Comparison of ENCODE assay signal across 16 cellular contexts in the genomic region with DNA sequence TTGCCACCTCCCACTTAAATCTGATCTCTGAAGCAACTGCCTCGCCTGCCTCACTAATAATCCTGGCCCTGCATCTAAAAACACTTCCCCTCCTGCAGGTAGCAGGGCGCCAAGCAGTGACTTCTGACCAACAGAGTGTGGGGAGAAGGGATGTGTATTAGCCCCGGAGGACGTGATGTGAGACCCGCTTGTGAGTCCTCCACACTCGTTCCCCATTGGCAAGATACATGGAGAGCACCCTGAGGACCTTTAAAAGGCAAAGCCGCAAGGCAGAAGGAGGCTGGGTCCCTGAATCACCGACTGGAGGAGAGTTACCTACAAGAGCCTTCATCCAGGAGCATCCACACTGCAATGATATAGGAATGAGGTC. TPM values are rescaled to one million over a fixed set of nuclear protein-coding genes. Genes with fewer than 3 reads are reported as not detected.
DNase-seq lines count a peak whose midpoint lies in the region; ATAC-seq, FAIRE-seq and TF ChIP-seq lines count a peak whose summit lies in the region.
"Had no signal": no experiment of that assay in that cellular context is flagged by ENCODE, and none has a peak within 500 bp of the region (broad histone marks: within the 10 kb centered on the region; RNA-seq: fewer than 3 reads in every experiment).

No MANE protein-coding gene starts in this region.

- H3K27me3 ChIP-seq in H9 (ENCODE audit: insufficient read depth, low read length) (no peaks in the 10 kb centered on the region), thyroid gland (no peaks in the 10 kb centered on the region)
- H3K27me3 ChIP-seq: gastrocnemius medialis, tibial artery had no signal

- H3K4me2 ChIP-seq in A549, result no peak overlapping the region
- H3K4me2 ChIP-seq in H9 (ENCODE audit: insufficient read depth, insufficient read length, low read length), result no peak overlapping the region

- no peaks in the 10 kb centered on the region for H3K79me1 ChIP-seq in H9 (ENCODE audit: insufficient read depth, low read depth, low read length, poor library complexity, severe bottlenecking)

- H4K91ac ChIP-seq in H9 (ENCODE audit: insufficient read length, low read depth, low read length), result no peak overlapping the region

- H4K5ac ChIP-seq in H9 (ENCODE audit: insufficient read length, low read depth, low read length), result no peak overlapping the region

- peaks cover 0 to 6% of the 10 kb centered on the region in 2 donors for H3K36me3 ChIP-seq in thyroid gland

- H3K4me1 ChIP-seq in A549 (peaks cover 4% of the 10 kb centered on the region; the same call in 2 of the 3 replicates), H9 (ENCODE audit: insufficient read depth, low read length) (no peaks in the 10 kb centered on the region; the same call in 1 of the 2 replicates), thyroid gland (no peaks in the 10 kb centered on the region)

- H3K27me3 Mint-ChIP-seq in H9 (ENCODE audit: low read depth) (no peaks in the 10 kb centered on the region; the same call in 1 of the 2 replicates), memory B cell (no peaks in the 10 kb centered on the region)
- H3K27me3 Mint-ChIP-seq in activated T-helper 17 cell treated with anti-CD3 and anti-CD28 coated beads, Interleukin-2, amount 50 U/mL, for 72 hours, result no peaks in the 10 kb centered on the region

- no peak overlapping the region for H2AK5ac ChIP-seq in H9 (ENCODE audit: insufficient read length, low read length)

- no peak overlapping the region for H2BK12ac ChIP-seq in H9 (ENCODE audit: insufficient read length, low read depth, low read length)

- POLR2A ChIA-PET in A549 (lab: Yijun Ruan, JAX), result no interaction called here

- no peak overlapping the region for H2BK20ac ChIP-seq in H9 (ENCODE audit: low read depth, low read length, poor library complexity, severe bottlenecking)

- no peak overlapping the region for H2BK120ac ChIP-seq in H9 (ENCODE audit: low read depth, low read length, poor library complexity, severe bottlenecking)

- H3K27ac ChIP-seq in A549 (no peak overlapping the region), H9 (ENCODE audit: insufficient read length, low read depth, low read length) (no peak overlapping the region), thyroid gland (no peak overlapping the region)
- H3K27ac ChIP-seq: tibial artery had no signal

- no peak for TF ChIP-seq POLR2A in A549 (IDR thresholded peaks at IDR 0.05; ENCODE audit: low read length)
- no peak for TF ChIP-seq POLR2A in thyroid gland (IDR thresholded peaks at IDR 0.05)

- no peak overlapping the region for H3K56ac ChIP-seq in H9 (ENCODE audit: insufficient read length, low read depth, low read length)

- no peaks in the 10 kb centered on the region for H3K79me2 ChIP-seq in H9 (ENCODE audit: insufficient read depth, low read length)

- H2BK5ac ChIP-seq in H9 (ENCODE audit: insufficient read length, low read length), result no peak overlapping the region

- H2BK15ac ChIP-seq in H9 (ENCODE audit: low read depth, low read length), result no peak overlapping the region

- peak; percentile 3 to 5; a peak in 3 of 6 replicates for ATAC-seq in A549
- ATAC-seq in activated T-helper 17 cell treated with anti-CD3 and anti-CD28 coated beads, Interleukin-2, amount 50 U/mL, for 72 hours (replicated peaks), result no peak
- no peak for ATAC-seq in memory B cell (ENCODE audit: low read depth)
- ATAC-seq in GM21723 (IDR thresholded peaks at IDR 0.05; ENCODE audit: unreplicated experiment), result no peak
- ATAC-seq: gastrocnemius medialis had no signal

- no peak for TF ChIP-seq RAD21 in A549 (conservative IDR thresholded peaks at IDR 0.05 in 1 of 2, IDR thresholded peaks at IDR 0.05 in 1 of 2)

- H3K4me3 Mint-ChIP-seq in H9 (no peak overlapping the region), memory B cell (peak overlapping the region; percentile 45)
- H3K4me3 Mint-ChIP-seq in activated T-helper 17 cell treated with anti-CD3 and anti-CD28 coated beads, Interleukin-2, amount 50 U/mL, for 72 hours, result peak overlapping the region; percentile 0
- H3K4me3 Mint-ChIP-seq: activated T-cell treated with anti-CD3 and anti-CD28 coated beads, Interleukin-2, amount 50 U/mL, for 4 hours had no signal

- H3K9me3 Mint-ChIP-seq in H9, result no peaks in the 10 kb centered on the region
- no peaks in the 10 kb centered on the region for H3K9me3 Mint-ChIP-seq in activated T-helper 17 cell treated with anti-CD3 and anti-CD28 coated beads, Interleukin-2, amount 50 U/mL, for 72 hours
- no peaks in the 10 kb centered on the region for H3K9me3 Mint-ChIP-seq in memory B cell
- H3K9me3 Mint-ChIP-seq: activated T-cell treated with anti-CD3 and anti-CD28 coated beads, Interleukin-2, amount 50 U/mL, for 4 hours had no signal

- DNase-seq in A549 (ENCODE audit: low read depth in 1 of 2, low spot score in 1 of 2) (no peak), H9 (no peak), memory B cell (ENCODE audit: low spot score in 2 of 2) (no peak), GM03348 (ENCODE audit: low spot score) (no peak), thyroid gland (no peak)
- no peak for DNase-seq in stimulated activated CD4-positive, alpha-beta T cell treated with anti-CD3 and anti-CD28 coated beads, Interleukin-2, amount 100 ng/mL, for 48 hours
- DNase-seq: gastrocnemius medialis; midbrain; posterior cingulate gyrus; stimulated activated CD4-positive, alpha-beta T cell treated with anti-CD3 and anti-CD28 coated beads, Interleukin-12 subunit alpha, Interleukin-12 subunit beta, amount 100 ng/mL, for 4 hours; tibial artery had no signal

- no peak overlapping the region for H3K4ac ChIP-seq in H9 (ENCODE audit: low read depth, low read length)

- no peak overlapping the region for H4K8ac ChIP-seq in H9 (replicated peaks; ENCODE audit: insufficient read length, low read depth, low read length)

- no peak overlapping the region for H3K14ac ChIP-seq in H9 (ENCODE audit: insufficient read depth, low read length)

- 92% methylated on average over 8 of the region's 8 CpGs for WGBS in A549 (ENCODE audit: missing lambda C conversion rate)
- WGBS in H9 (ENCODE audit: extremely low coverage, insufficient read length, low lambda C conversion rate), result no CpG with 5 or more reads among the region's 8 CpGs
- 91 to 97% methylated on average over 8 of the region's 8 CpGs for WGBS in thyroid gland, 2 donors

- CTCF ChIA-PET in A549 (lab: Yijun Ruan, JAX), result no interaction called here

- no peak overlapping the region for H3T11ph ChIP-seq in H9 (ENCODE audit: low read length)

- no peak overlapping the region for H3K9ac ChIP-seq in H9 (ENCODE audit: extremely low read depth, insufficient read length, low read length)

- H3K9me3 ChIP-seq in A549 (no peaks in the 10 kb centered on the region), H9 (ENCODE audit: control insufficient read depth, low read depth, low read length) (no peaks in the 10 kb centered on the region), thyroid gland (no peaks in the 10 kb centered on the region)
- H3K9me3 ChIP-seq: gastrocnemius medialis, tibial artery had no signal

- no peak for FAIRE-seq in A549 (lab: Jason Lieb, UNC)
- FAIRE-seq: endometrium, HTR-8/SVneo had no signal

- no peak overlapping the region for H2AFZ ChIP-seq in H9 (ENCODE audit: low read length)

- peaks cover 35 to 48% of the 10 kb centered on the region in 2 experiments for H3K4me1 Mint-ChIP-seq in H9
- H3K4me1 Mint-ChIP-seq in activated T-helper 17 cell treated with anti-CD3 and anti-CD28 coated beads, Interleukin-2, amount 50 U/mL, for 72 hours, result peaks cover 24% of the 10 kb centered on the region
- H3K4me1 Mint-ChIP-seq in memory B cell, result peaks cover 41% of the 10 kb centered on the region

- H4K20me1 ChIP-seq in H9 (ENCODE audit: control insufficient read depth, insufficient read depth, insufficient read length), result no peaks in the 10 kb centered on the region

- H3K23ac ChIP-seq in H9 (ENCODE audit: insufficient read length, low read depth, low read length), result no peak overlapping the region

- H3K27ac Mint-ChIP-seq in H9, result peak overlapping the region; percentile 34 to 65 (median 62); a peak in 4 of 7 replicates
- no peak overlapping the region for H3K27ac Mint-ChIP-seq in activated T-helper 17 cell treated with anti-CD3 and anti-CD28 coated beads, Interleukin-2, amount 50 U/mL, for 72 hours
- H3K27ac Mint-ChIP-seq in memory B cell, result peak overlapping the region; percentile 94

- intact Hi-C loops in thyroid gland (cut with DNase I), result no loop called here

- TF ChIP-seq EP300 in A549 (IDR thresholded peaks at IDR 0.05), result no peak

- H3K4me3 ChIP-seq in A549, result no peak overlapping the region
- no peak overlapping the region for H3K4me3 ChIP-seq in thyroid gland (replicated peaks in 1 of 3)
- H3K4me3 ChIP-seq: gastrocnemius medialis, tibial artery had no signal

- no peak overlapping the region for H3K18ac ChIP-seq in H9 (ENCODE audit: insufficient read length, low read depth, low read length)

- H3K36me3 Mint-ChIP-seq in H9 (ENCODE audit: insufficient read depth in 1 of 3, low read depth in 3 of 3) (peaks cover 25 to 50% (median 32%) of the 10 kb centered on the region in 3 experiments), memory B cell (peaks cover 10% of the 10 kb centered on the region)
- H3K36me3 Mint-ChIP-seq in activated T-helper 17 cell treated with anti-CD3 and anti-CD28 coated beads, Interleukin-2, amount 50 U/mL, for 72 hours (ENCODE audit: low read depth), result peaks cover 44% of the 10 kb centered on the region

- H3K23me2 ChIP-seq in H9 (ENCODE audit: insufficient read length, low read depth, low read length, poor library complexity, severe bottlenecking), result no peaks in the 10 kb centered on the region

- no peak for TF ChIP-seq CTCF in A549 (IDR thresholded peaks at IDR 0.05)
- TF ChIP-seq CTCF in H9 (conservative IDR thresholded peaks at IDR 0.05), result no peak
- TF ChIP-seq CTCF in thyroid gland (IDR thresholded peaks at IDR 0.05), result no peak

RNA-seq across cellular contexts. Expression of a gene that starts 6.1 kb away (rescaled TPM):
- polyA plus RNA-seq in A549 (2011; rRNA removed), result 3.3 and 3.9 TPM in 2 replicates
- 1.8 and 2.1 TPM in 2 replicates for polyA plus RNA-seq in A549 (2012; cell fraction: cytosol; rRNA removed)
- 16.9 and 20.3 TPM in 2 replicates for polyA plus RNA-seq in A549 (2012; cell fraction: nucleus; rRNA removed)
- polyA plus RNA-seq in A549 (2017; fragmentation: RNase III; extraction: RNeasy Plus Mini Kit Qiagen cat#74134 plus additional on column Dnase treatment), result 1.9 to 3.8 TPM (median 3.4 TPM) in 3 replicates
- 3.1 and 3.7 TPM in 2 replicates for polyA minus RNA-seq in A549 (2011; rRNA and poly(A)+ RNA removed)
- total RNA-seq in H9 (2021), result 3.2 and 3.3 TPM in 2 replicates
- 1 to 10 TPM; 2.7 to 7.0 TPM for total RNA-seq in activated T-helper 17 cell treated with anti-CD3 and anti-CD28 coated beads, Interleukin-2, amount 50 U/mL, for 72 hours
- 1 to 10 TPM; 2.4 to 6.4 (median 4.4) TPM for total RNA-seq in thyroid gland

RNA-seq across cellular contexts. Expression of a gene that starts 9.3 kb away (rescaled TPM):
- polyA plus RNA-seq in A549 (2011; rRNA removed) (24.9 and 28.6 TPM in 2 replicates), A549 (2017; fragmentation: RNase III; extraction: RNeasy Plus Mini Kit Qiagen cat#74134 plus additional on column Dnase treatment) (45.3 to 47.8 TPM (median 46.7 TPM) in 3 replicates)
- 47.0 and 50.9 TPM in 2 replicates for polyA plus RNA-seq in A549 (2012; cell fraction: cytosol; rRNA removed)
- 539 and 545 TPM in 2 replicates for polyA plus RNA-seq in A549 (2012; cell fraction: nucleus; rRNA removed)
- 12.0 and 12.7 TPM in 2 replicates for polyA minus RNA-seq in A549 (2011; rRNA and poly(A)+ RNA removed)
- total RNA-seq in H9 (2021) (43.5 and 50.1 TPM in 2 replicates), thyroid gland (10 to 100 TPM; 60.9 to 86.5 (median 73.9) TPM)
- 10 to 100 TPM; 36.5 to 63.4 TPM for total RNA-seq in activated T-helper 17 cell treated with anti-CD3 and anti-CD28 coated beads, Interleukin-2, amount 50 U/mL, for 72 hours

RNA-seq across cellular contexts. Expression of a gene that starts 59.7 kb away (rescaled TPM):
- 0.04 TPM in 1 of 2 replicates, not detected in the other for polyA plus RNA-seq in A549 (2011; rRNA removed)
- not detected in 2 replicates for polyA plus RNA-seq in A549 (2012; cell fraction: cytosol; rRNA removed)
- polyA plus RNA-seq in A549 (2012; cell fraction: nucleus; rRNA removed), result not detected in 2 replicates
- polyA plus RNA-seq in A549 (2017; fragmentation: RNase III; extraction: RNeasy Plus Mini Kit Qiagen cat#74134 plus additional on column Dnase treatment), result 0.04 TPM in 1 of 3 replicates, not detected in the others
- not detected in 2 replicates for polyA minus RNA-seq in A549 (2011; rRNA and poly(A)+ RNA removed)
- total RNA-seq in H9 (2021), result not detected in 2 replicates
- not detected for total RNA-seq in activated T-helper 17 cell treated with anti-CD3 and anti-CD28 coated beads, Interleukin-2, amount 50 U/mL, for 72 hours
- total RNA-seq in thyroid gland, result not detected
- total RNA-seq: activated T-cell treated with anti-CD3 and anti-CD28 coated beads, Interleukin-2, amount 50 U/mL, for 4 hours; gastrocnemius medialis had no signal

Comparison
In these comparisons a context has a peak if more than half of its experiments do, and no peak if none do; other contexts are left out.
1. ATAC-seq: peak in A549 (2 of 2); none in activated T-helper 17 cell treated with anti-CD3 and anti-CD28 coated beads, Interleukin-2, amount 50 U/mL, for 72 hours (single experiment), memory B cell (single experiment) and GM21723 (single experiment).
2. H3K4me3 Mint-ChIP-seq: peak in activated T-helper 17 cell treated with anti-CD3 and anti-CD28 coated beads, Interleukin-2, amount 50 U/mL, for 72 hours (single experiment) and memory B cell (single experiment); none in H9 (0 of 2).